Comparison of ENCODE assay signal across 20 cellular contexts in the genomic region with DNA sequence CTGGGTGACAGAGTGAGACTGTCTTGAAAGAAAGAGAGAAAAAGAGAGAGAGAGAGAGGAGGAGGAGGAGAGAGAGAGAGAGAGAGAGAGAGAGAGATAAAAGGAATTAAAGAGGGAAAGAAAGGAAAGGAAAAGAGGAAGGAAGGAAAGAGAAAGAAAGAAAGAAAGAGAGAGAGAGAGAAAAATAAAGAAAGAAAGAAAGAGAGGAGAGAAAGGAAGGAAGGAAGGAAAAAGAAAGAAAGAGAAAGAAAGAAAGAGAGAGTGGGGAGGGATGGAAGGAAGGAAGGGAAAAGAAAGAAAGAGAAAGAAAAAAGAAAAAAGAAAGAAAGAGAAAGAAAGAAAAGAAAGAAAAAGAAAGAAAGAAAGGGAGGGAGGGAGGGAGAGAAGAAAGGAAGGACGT. TPM values are rescaled to one million over a fixed set of nuclear protein-coding genes. Genes with fewer than 3 reads are reported as not detected.
"Had no signal": no experiment of that assay in that cellular context is flagged by ENCODE, and none has a peak within 500 bp of the region (broad histone marks: within the 10 kb centered on the region; RNA-seq: fewer than 3 reads in every experiment).

No MANE protein-coding gene starts in this region.

- H3K4me3 Mint-ChIP-seq: activated B cell treated with CpG ODN at 0.5 μM for 24 hours, endodermal cell had no signal

- H3K9me3 Mint-ChIP-seq: activated B cell treated with CpG ODN at 0.5 μM for 24 hours; activated T-cell treated with anti-CD3 and anti-CD28 coated beads, Interleukin-2, amount 50 U/mL, for 24 hours; endodermal cell; immature natural killer cell had no signal

- H3K4me1 ChIP-seq: adrenal gland, right atrium auricular region, testis had no signal

- DNase-seq: activated B cell treated with CpG ODN at 0.5 μM for 24 hours; activated CD4-positive, alpha-beta T cell treated with anti-CD3 and anti-CD28 coated beads, Interleukin-2, amount 50 U/mL, for 1 hour; activated T-cell treated with anti-CD3 and anti-CD28 coated beads, Interleukin-2, amount 50 U/mL, for 24 hours; adrenal gland; endodermal cell; head of caudate nucleus; mesendoderm; stimulated activated CD4-positive, alpha-beta T cell treated with anti-CD3 and anti-CD28 coated beads, Interleukin-4, amount 100 ng/mL, for 4 hours; stimulated activated CD8-positive, alpha-beta memory T cell treated with anti-CD3 and anti-CD28 coated beads, Interleukin-4, amount 100 ng/mL, for 48 hours; stomach; testis had no signal

- H3K36me3 ChIP-seq: adrenal gland, right atrium auricular region, stomach had no signal

- H3K9me3 ChIP-seq: adrenal gland, right atrium auricular region, stomach, testis had no signal

- H3K27me3 ChIP-seq: adrenal gland, right atrium auricular region, stomach, testis had no signal

- H3K4me1 Mint-ChIP-seq: activated B cell treated with CpG ODN at 0.5 μM for 24 hours, endodermal cell had no signal

- H3K4me3 ChIP-seq: adrenal gland, right atrium auricular region, SK-N-MC, stomach, testis had no signal

- H3K27ac Mint-ChIP-seq: activated B cell treated with CpG ODN at 0.5 μM for 24 hours; activated T-cell treated with anti-CD3 and anti-CD28 coated beads, Interleukin-2, amount 50 U/mL, for 24 hours; endodermal cell; immature natural killer cell; progenitor cell of endocrine pancreas had no signal

- H3K27ac ChIP-seq: adrenal gland, right atrium auricular region, SK-N-MC, stomach, testis had no signal

- H3K36me3 Mint-ChIP-seq: immature natural killer cell had no signal

RNA-seq across cellular contexts. Expression of a gene that starts 29.8 kb away (rescaled TPM):
- total RNA-seq: activated B cell treated with CpG ODN at 0.5 μM for 24 hours; adrenal gland; dermis microvascular lymphatic vessel endothelial cell; endodermal cell; epithelial cell of proximal tubule; frontal cortex; right atrium auricular region; T-helper 1 cell treated with Interleukin-12 subunit alpha and Interleukin-12 subunit beta and Interleukin-4 antibody, amounts not matched to agents 30 ng/mL and 1 ng/mL, for 36 hours; testis; urinary bladder had no signal
